33 cellular contexts compared by ENCODE assay signal in genomic region chr2:177735318-177735803, GRCh38.
"Had no signal": no experiment of that assay in that cellular context is flagged by ENCODE, and none has a peak within 500 bp of the region (broad histone marks: within the 10 kb centered on the region; RNA-seq: fewer than 3 reads in every experiment).

No MANE protein-coding gene starts in this region.

- H3K36me3 ChIP-seq: brain microvascular endothelial cell, heart left ventricle, right atrium auricular region, thoracic aorta had no signal

- H3K4me1 Mint-ChIP-seq: activated T-helper 17 cell treated with anti-CD3 and anti-CD28 coated beads, Interleukin-2, amount 50 U/mL, for 72 hours; immature natural killer cell; naive thymus-derived CD4-positive, alpha-beta T cell; neural crest cell had no signal

- H3K4me1 ChIP-seq: foreskin keratinocyte, heart left ventricle, psoas muscle, right atrium auricular region had no signal

- ATAC-seq: activated T-helper 17 cell treated with anti-CD3 and anti-CD28 coated beads, Interleukin-2, amount 50 U/mL, for 72 hours; esophagus mucosa; foreskin keratinocyte; heart left ventricle; left colon; naive thymus-derived CD4-positive, alpha-beta T cell; psoas muscle; stimulated activated naive CD8-positive, alpha-beta T cell treated with anti-CD3 and anti-CD28 coated beads, Interleukin-15, Interleukin-2, amounts not matched to agents 100 U/mL and 50 U/mL, for 24 hours had no signal

- H3K9me3 ChIP-seq: heart left ventricle, psoas muscle, right atrium auricular region, thoracic aorta had no signal

- H3K27me3 ChIP-seq: brain microvascular endothelial cell, right atrium auricular region had no signal

- H2AFZ ChIP-seq: parathyroid adenoma had no signal

- H3K4me3 Mint-ChIP-seq: activated CD4-positive, alpha-beta memory T cell treated with anti-CD3 and anti-CD28 coated beads for 36 hours; activated CD4-positive, alpha-beta T cell treated with anti-CD3 and anti-CD28 coated beads, Interleukin-2, amount 10 ng/mL, durations not matched to agents 24 days and 14 days; activated T-cell treated with anti-CD3 and anti-CD28 coated beads, Interleukin-2, amount 50 U/mL, for 24 hours; activated T-helper 17 cell treated with anti-CD3 and anti-CD28 coated beads, Interleukin-2, amount 50 U/mL, for 72 hours; immature natural killer cell; naive thymus-derived CD4-positive, alpha-beta T cell; neural crest cell had no signal

- H3K79me2 ChIP-seq: parathyroid adenoma had no signal

- H3K9me3 Mint-ChIP-seq: activated CD4-positive, alpha-beta memory T cell treated with anti-CD3 and anti-CD28 coated beads for 36 hours; activated CD4-positive, alpha-beta T cell treated with anti-CD3 and anti-CD28 coated beads, Interleukin-2, amount 10 ng/mL, durations not matched to agents 24 days and 14 days; activated T-cell treated with anti-CD3 and anti-CD28 coated beads, Interleukin-2, amount 50 U/mL, for 24 hours; activated T-helper 17 cell treated with anti-CD3 and anti-CD28 coated beads, Interleukin-2, amount 50 U/mL, for 72 hours; neural crest cell had no signal

- H3K9ac ChIP-seq: parathyroid adenoma had no signal

- H3K36me3 Mint-ChIP-seq: activated CD4-positive, alpha-beta memory T cell treated with anti-CD3 and anti-CD28 coated beads for 36 hours; immature natural killer cell; naive thymus-derived CD4-positive, alpha-beta T cell had no signal

- H3K27ac ChIP-seq: brain microvascular endothelial cell, coronary artery, dorsolateral prefrontal cortex, foreskin keratinocyte, heart left ventricle, parathyroid adenoma, psoas muscle, right atrium auricular region, thoracic aorta had no signal

- DNase-seq: activated CD4-positive, alpha-beta memory T cell treated with anti-CD3 and anti-CD28 coated beads for 36 hours; activated CD4-positive, alpha-beta T cell treated with anti-CD3 and anti-CD28 coated beads, Interleukin-2, amount 10 ng/mL, durations not matched to agents 24 days and 14 days; activated CD4-positive, CD25-positive, alpha-beta regulatory T cell treated with anti-CD3 and anti-CD28 coated beads, Interleukin-2, amount 50 U/mL, for 72 hours; activated CD8-positive, alpha-beta memory T cell treated with anti-CD3 and anti-CD28 coated beads, Interleukin-2, amount 50 U/mL, for 4 hours; activated gamma-delta T cell treated with Interleukin-2 at 50 U/mL for 16 hours; activated naive CD4-positive, alpha-beta T cell treated with anti-CD3 and anti-CD28 coated beads, Interleukin-2, amount 50 U/mL, for 16 hours; activated T-cell treated with anti-CD3 and anti-CD28 coated beads, Interleukin-2, amount 50 U/mL, for 24 hours; amniotic stem cell; brain microvascular endothelial cell; dorsolateral prefrontal cortex; effector memory CD4-positive, alpha-beta T cell; foreskin keratinocyte; heart left ventricle; hypothalamus; immature natural killer cell; kidney; left colon; mammary epithelial cell; midbrain; naive thymus-derived CD4-positive, alpha-beta T cell; occipital lobe; psoas muscle; stimulated activated CD4-positive, alpha-beta T cell treated with anti-CD3 and anti-CD28 coated beads, Interleukin-4, amount 100 ng/mL, for 1 hour; stimulated activated naive CD8-positive, alpha-beta T cell treated with anti-CD3 and anti-CD28 coated beads, Interleukin-15, Interleukin-2, amounts not matched to agents 100 U/mL and 50 U/mL, for 24 hours; T-helper 2 cell; trophoblast cell had no signal

- H3K27ac Mint-ChIP-seq: activated CD4-positive, alpha-beta memory T cell treated with anti-CD3 and anti-CD28 coated beads for 36 hours; activated CD4-positive, alpha-beta T cell treated with anti-CD3 and anti-CD28 coated beads, Interleukin-2, amount 10 ng/mL, durations not matched to agents 24 days and 14 days; activated T-cell treated with anti-CD3 and anti-CD28 coated beads, Interleukin-2, amount 50 U/mL, for 24 hours; activated T-helper 17 cell treated with anti-CD3 and anti-CD28 coated beads, Interleukin-2, amount 50 U/mL, for 72 hours; immature natural killer cell; naive thymus-derived CD4-positive, alpha-beta T cell had no signal

- H3K4me3 ChIP-seq: coronary artery, dorsolateral prefrontal cortex, heart left ventricle, psoas muscle, right atrium auricular region, thoracic aorta had no signal
